In the genomic region with DNA sequence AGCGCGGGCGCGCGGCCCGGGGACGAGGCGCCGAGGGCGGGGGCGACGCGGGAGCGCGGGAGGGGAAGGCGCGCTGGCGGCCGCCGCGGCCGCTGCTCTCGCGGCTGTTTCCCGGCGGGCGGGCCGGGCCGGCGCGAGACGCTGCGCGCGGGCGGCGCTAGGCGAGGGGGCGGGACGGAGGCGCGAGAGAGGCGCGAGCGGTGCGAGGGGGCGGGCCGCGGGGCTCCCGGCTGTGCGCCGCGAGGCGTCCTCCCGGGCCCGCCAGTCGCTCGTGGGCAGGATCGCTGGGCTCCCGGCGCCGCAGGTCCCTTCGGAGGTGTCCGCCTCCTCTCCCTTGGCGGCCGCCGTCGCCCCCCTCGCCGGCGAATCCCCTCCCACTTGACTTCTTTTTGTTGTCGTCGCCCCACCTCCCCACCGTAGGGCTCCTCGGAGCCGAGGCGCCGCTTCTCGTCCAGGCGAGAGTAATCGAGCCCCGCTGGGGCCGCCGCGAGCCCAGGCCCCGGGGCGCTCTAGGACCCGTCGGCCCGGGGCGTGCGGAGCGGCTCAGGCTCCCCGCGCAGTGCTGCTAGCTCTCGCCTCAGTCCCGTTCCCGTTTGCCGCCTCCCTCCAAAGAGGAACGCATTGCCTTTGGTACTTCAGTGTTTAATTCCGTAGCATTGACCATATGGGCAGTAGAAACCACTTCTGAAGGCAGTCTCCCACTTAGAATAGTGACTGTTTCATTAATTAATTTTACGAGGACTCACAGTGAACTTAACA, we compare ENCODE assay signal across 1 cellular context.
TF ChIP-seq lines count a peak whose summit lies in the region.

Gene RANBP9, minus strand, starts transcription at position 110 of the 759 bp plus-strand sequence. CDS start 330 bp downstream, outside the sequence.

TF ChIP-seq in K562, 482 proteins besides CTCF, POLR2A, EP300 and RAD21 (continued from another document and continues in another):
- peak; percentile 83; the same call in 1 of the 2 replicates for TF ChIP-seq AFF4 (CRISPR knock-in tag; IDR thresholded peaks at IDR 0.05)
- TF ChIP-seq ARID2 (IDR thresholded peaks at IDR 0.05): peak; percentile 28; the same call in 1 of the 2 replicates
- peak; percentile 90 for TF ChIP-seq KDM5B (IDR thresholded peaks at IDR 0.05; ENCODE audit: insufficient replicate concordance, low read depth, low read length)
- TF ChIP-seq CHAMP1 (IDR thresholded peaks at IDR 0.05): 0 out of 2 replicates have a peak, but pooled peaks have one; percentile 21
- TF ChIP-seq ZNF639 (CRISPR knock-in tag; conservative IDR thresholded peaks at IDR 0.05 in 1 of 2, IDR thresholded peaks at IDR 0.05 in 1 of 2): peak in 1 of 2 experiments; percentile 99; a peak in 2 of 4 replicates
- TF ChIP-seq, protein P1, sequence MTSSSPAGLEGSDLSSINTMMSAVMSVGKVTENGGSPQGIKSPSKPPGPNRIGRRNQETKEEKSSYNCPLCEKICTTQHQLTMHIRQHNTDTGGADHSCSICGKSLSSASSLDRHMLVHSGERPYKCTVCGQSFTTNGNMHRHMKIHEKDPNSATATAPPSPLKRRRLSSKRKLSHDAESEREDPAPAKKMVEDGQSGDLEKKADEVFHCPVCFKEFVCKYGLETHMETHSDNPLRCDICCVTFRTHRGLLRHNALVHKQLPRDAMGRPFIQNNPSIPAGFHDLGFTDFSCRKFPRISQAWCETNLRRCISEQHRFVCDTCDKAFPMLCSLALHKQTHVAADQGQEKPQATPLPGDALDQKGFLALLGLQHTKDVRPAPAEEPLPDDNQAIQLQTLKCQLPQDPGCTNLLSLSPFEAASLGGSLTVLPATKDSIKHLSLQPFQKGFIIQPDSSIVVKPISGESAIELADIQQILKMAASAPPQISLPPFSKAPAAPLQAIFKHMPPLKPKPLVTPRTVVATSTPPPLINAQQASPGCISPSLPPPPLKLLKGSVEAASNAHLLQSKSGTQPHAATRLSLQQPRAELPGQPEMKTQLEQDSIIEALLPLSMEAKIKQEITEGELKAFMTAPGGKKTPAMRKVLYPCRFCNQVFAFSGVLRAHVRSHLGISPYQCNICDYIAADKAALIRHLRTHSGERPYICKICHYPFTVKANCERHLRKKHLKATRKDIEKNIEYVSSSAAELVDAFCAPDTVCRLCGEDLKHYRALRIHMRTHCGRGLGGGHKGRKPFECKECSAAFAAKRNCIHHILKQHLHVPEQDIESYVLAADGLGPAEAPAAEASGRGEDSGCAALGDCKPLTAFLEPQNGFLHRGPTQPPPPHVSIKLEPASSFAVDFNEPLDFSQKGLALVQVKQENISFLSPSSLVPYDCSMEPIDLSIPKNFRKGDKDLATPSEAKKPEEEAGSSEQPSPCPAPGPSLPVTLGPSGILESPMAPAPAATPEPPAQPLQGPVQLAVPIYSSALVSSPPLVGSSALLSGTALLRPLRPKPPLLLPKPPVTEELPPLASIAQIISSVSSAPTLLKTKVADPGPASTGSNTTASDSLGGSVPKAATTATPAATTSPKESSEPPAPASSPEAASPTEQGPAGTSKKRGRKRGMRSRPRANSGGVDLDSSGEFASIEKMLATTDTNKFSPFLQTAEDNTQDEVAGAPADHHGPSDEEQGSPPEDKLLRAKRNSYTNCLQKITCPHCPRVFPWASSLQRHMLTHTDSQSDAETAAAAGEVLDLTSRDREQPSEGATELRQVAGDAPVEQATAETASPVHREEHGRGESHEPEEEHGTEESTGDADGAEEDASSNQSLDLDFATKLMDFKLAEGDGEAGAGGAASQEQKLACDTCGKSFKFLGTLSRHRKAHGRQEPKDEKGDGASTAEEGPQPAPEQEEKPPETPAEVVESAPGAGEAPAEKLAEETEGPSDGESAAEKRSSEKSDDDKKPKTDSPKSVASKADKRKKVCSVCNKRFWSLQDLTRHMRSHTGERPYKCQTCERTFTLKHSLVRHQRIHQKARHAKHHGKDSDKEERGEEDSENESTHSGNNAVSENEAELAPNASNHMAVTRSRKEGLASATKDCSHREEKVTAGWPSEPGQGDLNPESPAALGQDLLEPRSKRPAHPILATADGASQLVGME (CRISPR knock-in tag; IDR thresholded peaks at IDR 0.05): peak; percentile 67; the same call in 1 of the 2 replicates
- TF ChIP-seq E2F1 (CRISPR knock-in tag; IDR thresholded peaks at IDR 0.05): peak; percentile 40; the same call in 1 of the 2 replicates
- peak; percentile 77 for TF ChIP-seq GABPB1 (CRISPR knock-in tag; IDR thresholded peaks at IDR 0.05)
- peak; percentile 14; the same call in 1 of the 2 replicates for TF ChIP-seq ZNF766 (CRISPR knock-in tag; conservative IDR thresholded peaks at IDR 0.05)
- 0 out of 2 replicates have a peak, but pooled peaks have one; percentile 74 for TF ChIP-seq PTBP1 (IDR thresholded peaks at IDR 0.05; ENCODE audit: low read depth, low read length)
- peak; percentile 39; the same call in 1 of the 2 replicates for TF ChIP-seq TCF7 (IDR thresholded peaks at IDR 0.05; ENCODE audit: borderline replicate concordance)
- TF ChIP-seq NCOA4 (IDR thresholded peaks at IDR 0.05; ENCODE audit: partially characterized antibody): peak; percentile 78
- TF ChIP-seq CBFA2T3 (IDR thresholded peaks at IDR 0.05): peak; percentile 16; the same call in 1 of the 2 replicates
- TF ChIP-seq NFYB (IDR thresholded peaks at IDR 0.05; ENCODE audit: extremely low read depth, insufficient read length): no peak
- TF ChIP-seq SAP30 (IDR thresholded peaks at IDR 0.05; ENCODE audit: borderline replicate concordance, insufficient read depth, low read depth, low read length, poor library complexity, severe bottlenecking): no peak
- peak; percentile 57; the same call in 1 of the 2 replicates for TF ChIP-seq GTF2E2 (tag; IDR thresholded peaks at IDR 0.05)
- TF ChIP-seq RBM14 (IDR thresholded peaks at IDR 0.05; ENCODE audit: borderline replicate concordance, insufficient read depth, low read depth, low read length): 0 out of 2 replicates have a peak, but pooled peaks have one; percentile 50
- TF ChIP-seq TCF3 (CRISPR knock-in tag; IDR thresholded peaks at IDR 0.05): 0 out of 2 replicates have a peak, but pooled peaks have one; percentile 2
- TF ChIP-seq SMARCA5 (IDR thresholded peaks at IDR 0.05): no peak
- TF ChIP-seq MAZ (CRISPR knock-in tag; conservative IDR thresholded peaks at IDR 0.05 in 1 of 2, IDR thresholded peaks at IDR 0.05 in 1 of 2): peak; percentile 92 to 96
- TF ChIP-seq, protein P2, sequence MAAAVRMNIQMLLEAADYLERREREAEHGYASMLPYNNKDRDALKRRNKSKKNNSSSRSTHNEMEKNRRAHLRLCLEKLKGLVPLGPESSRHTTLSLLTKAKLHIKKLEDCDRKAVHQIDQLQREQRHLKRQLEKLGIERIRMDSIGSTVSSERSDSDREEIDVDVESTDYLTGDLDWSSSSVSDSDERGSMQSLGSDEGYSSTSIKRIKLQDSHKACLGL (CRISPR knock-in tag; IDR thresholded peaks at IDR 0.05; ENCODE audit: borderline replicate concordance, poor library complexity, severe bottlenecking): no peak
- no peak for TF ChIP-seq RFX5 (IDR thresholded peaks at IDR 0.05; ENCODE audit: low read depth, low read length)
- TF ChIP-seq HLTF (IDR thresholded peaks at IDR 0.05): no peak
- peak; percentile 20; the same call in 1 of the 2 replicates for TF ChIP-seq MEF2D (tag; conservative IDR thresholded peaks at IDR 0.05; ENCODE audit: low read depth)
- peak; percentile 76 for TF ChIP-seq RBM22 (IDR thresholded peaks at IDR 0.05; ENCODE audit: low read depth, low read length, poor library complexity, severe bottlenecking)
- TF ChIP-seq, protein P3, sequence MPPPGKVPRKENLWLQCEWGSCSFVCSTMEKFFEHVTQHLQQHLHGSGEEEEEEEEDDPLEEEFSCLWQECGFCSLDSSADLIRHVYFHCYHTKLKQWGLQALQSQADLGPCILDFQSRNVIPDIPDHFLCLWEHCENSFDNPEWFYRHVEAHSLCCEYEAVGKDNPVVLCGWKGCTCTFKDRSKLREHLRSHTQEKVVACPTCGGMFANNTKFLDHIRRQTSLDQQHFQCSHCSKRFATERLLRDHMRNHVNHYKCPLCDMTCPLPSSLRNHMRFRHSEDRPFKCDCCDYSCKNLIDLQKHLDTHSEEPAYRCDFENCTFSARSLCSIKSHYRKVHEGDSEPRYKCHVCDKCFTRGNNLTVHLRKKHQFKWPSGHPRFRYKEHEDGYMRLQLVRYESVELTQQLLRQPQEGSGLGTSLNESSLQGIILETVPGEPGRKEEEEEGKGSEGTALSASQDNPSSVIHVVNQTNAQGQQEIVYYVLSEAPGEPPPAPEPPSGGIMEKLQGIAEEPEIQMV (tag; conservative IDR thresholded peaks at IDR 0.05; ENCODE audit: low read depth): no peak
- peak in 1 of 2 experiments; percentile 59 for TF ChIP-seq AFF1 (IDR thresholded peaks at IDR 0.05; ENCODE audit: low read depth in 1 of 2, partially characterized antibody in 2 of 2)
- TF ChIP-seq CXXC5 (CRISPR knock-in tag; IDR thresholded peaks at IDR 0.05): peak; percentile 98
- peak; percentile 94 for TF ChIP-seq ZFX (CRISPR knock-in tag; IDR thresholded peaks at IDR 0.05)
